ENCODE assay signal across 17 cellular contexts in genomic region chr13:99315186-99315585, GRCh38. TPM values are rescaled to one million over a fixed set of nuclear protein-coding genes. Genes with fewer than 3 reads are reported as not detected.
DNase-seq lines count a peak whose midpoint lies in the region; ATAC-seq and TF ChIP-seq lines count a peak whose summit lies in the region.
"Had no signal": no experiment of that assay in that cellular context is flagged by ENCODE, and none has a peak within 500 bp of the region (broad histone marks: within the 10 kb centered on the region; RNA-seq: fewer than 3 reads in every experiment).

No MANE protein-coding gene starts in this region.

- no peaks in the 10 kb centered on the region for H3K27me3 Mint-ChIP-seq in T-helper 2 cell treated with Interferon-gamma antibody and Interleukin-4, amounts not matched to agents 5 μg/mL and 100 μg/mL, for 36 hours (ENCODE audit: low read depth)
- H3K27me3 Mint-ChIP-seq in T-cell, result no peaks in the 10 kb centered on the region
- no peaks in the 10 kb centered on the region for H3K27me3 Mint-ChIP-seq in effector memory CD8-positive, alpha-beta T cell

- peak overlapping the region; percentile 76 for H3K4me3 Mint-ChIP-seq in T-helper 2 cell treated with Interferon-gamma antibody and Interleukin-4, amounts not matched to agents 5 μg/mL and 100 μg/mL, for 36 hours
- peak overlapping the region; percentile 60 to 76 (median 69) for H3K4me3 Mint-ChIP-seq in T-cell
- H3K4me3 Mint-ChIP-seq in effector memory CD8-positive, alpha-beta T cell, result peak overlapping the region; percentile 61 to 73
- H3K4me3 Mint-ChIP-seq: mesothelial cell of epicardium had no signal

- TF ChIP-seq EP300 in SK-N-SH (IDR thresholded peaks at IDR 0.05; ENCODE audit: borderline replicate concordance in 1 of 2, low read depth in 1 of 2, low read length in 1 of 2), result no peak

- H3F3A ChIP-seq in SK-N-SH (replicated peaks; ENCODE audit: insufficient read depth), result peaks cover 17% of the 10 kb centered on the region

- H3K9me2 ChIP-seq in SK-N-SH, result no peaks in the 10 kb centered on the region

- WGBS in SK-N-SH (ENCODE audit: low lambda C conversion rate), result 91% methylated on average over 6 of the region's 6 CpGs

- POLR2A ChIA-PET in T-cell (lab: Charles Lee) (interaction anchor here (0.6 to 1.9 kb wide), 12 partner anchors 9 to 169 kb away, joined by 3 to 31 read pairs (median 4); partner anchors contain the start of gene GPR18 (in 1 of the 2)), SK-N-SH (lab: Yijun Ruan, JAX) (no interaction called here)

- peaks cover 12 to 27% of the 10 kb centered on the region in 2 experiments for H3K4me1 ChIP-seq in SK-N-SH (ENCODE audit: control insufficient read depth in 1 of 2, insufficient read depth in 2 of 2, low read depth in 1 of 2, low read length in 1 of 2)

- H4K20me1 ChIP-seq in SK-N-SH (ENCODE audit: insufficient read depth), result no peaks in the 10 kb centered on the region

- no peaks in the 10 kb centered on the region; the same call in 1 of the 2 replicates for H3K79me2 ChIP-seq in SK-N-SH (ENCODE audit: insufficient read depth)

- peak overlapping the region in 14 of 21 experiments; percentile 1 to 87 (median 48) for H3K27ac ChIP-seq in skin epidermis
- no peak overlapping the region; a peak in 1 of 4 replicates for H3K27ac ChIP-seq in SK-N-SH (ENCODE audit: low read depth in 2 of 2, low read length in 1 of 2)
- H3K27ac ChIP-seq: KMS-11, pancreas had no signal

- H3K27ac Mint-ChIP-seq in T-helper 2 cell treated with Interferon-gamma antibody and Interleukin-4, amounts not matched to agents 5 μg/mL and 100 μg/mL, for 36 hours, result peak overlapping the region; percentile 93
- peak overlapping the region; percentile 95 to 96 for H3K27ac Mint-ChIP-seq in T-cell
- H3K27ac Mint-ChIP-seq in effector memory CD8-positive, alpha-beta T cell, result peak overlapping the region; percentile 85 to 86
- H3K27ac Mint-ChIP-seq: mesothelial cell of epicardium had no signal

- peaks cover 15 to 20% of the 10 kb centered on the region in 2 experiments for H3K36me3 ChIP-seq in SK-N-SH (replicated peaks in 1 of 2; ENCODE audit: control insufficient read depth in 1 of 2, insufficient read depth in 2 of 2, low read length in 1 of 2)
- H3K36me3 ChIP-seq: adrenal gland, pancreas had no signal

- TF ChIP-seq CTCF in SK-N-SH (IDR thresholded peaks at IDR 0.05), result no peak

- H3K4me2 ChIP-seq in SK-N-SH, result no peak overlapping the region
- H3K4me2 ChIP-seq: KMS-11 had no signal

- CTCF ChIA-PET in T-cell (lab: Charles Lee), result interaction anchor here in 1 of 2 donors (0.5 to 2.0 kb wide), 8 partner anchors 9 to 122 kb away, joined by 3 to 14 read pairs (median 6); no protein-coding TSS in a partner anchor
- CTCF ChIA-PET in SK-N-SH (lab: Yijun Ruan, JAX), result interaction anchor here (1.6 to 1.9 kb wide), 2 partner anchors 46 to 121 kb away, joined by 4 to 6 read pairs; no protein-coding TSS in a partner anchor

- H3K9me3 ChIP-seq in SK-N-SH, result no peaks in the 10 kb centered on the region
- H3K9me3 ChIP-seq: adrenal gland, pancreas had no signal

- no peak for TF ChIP-seq RAD21 in SK-N-SH (IDR thresholded peaks at IDR 0.05; ENCODE audit: low read length)

- peaks cover 38% of the 10 kb centered on the region for H3K36me3 Mint-ChIP-seq in T-helper 2 cell treated with Interferon-gamma antibody and Interleukin-4, amounts not matched to agents 5 μg/mL and 100 μg/mL, for 36 hours (ENCODE audit: low read depth)
- peaks cover 31% of the 10 kb centered on the region for H3K36me3 Mint-ChIP-seq in T-cell
- H3K36me3 Mint-ChIP-seq in effector memory CD8-positive, alpha-beta T cell (ENCODE audit: insufficient read depth), result peaks cover 24% of the 10 kb centered on the region

- peak in 3 of 4 experiments; percentile 8 to 24 (median 13) for ATAC-seq in T-cell (replicated peaks in 1 of 4)
- peak; percentile 16 for ATAC-seq in effector memory CD8-positive, alpha-beta T cell (replicated peaks)
- ATAC-seq in GM21528 (IDR thresholded peaks at IDR 0.05; ENCODE audit: low FRiP score, unreplicated experiment), result no peak
- ATAC-seq: pancreas, Right ventricle myocardium inferior had no signal

- H2AFZ ChIP-seq in SK-N-SH (ENCODE audit: low read depth), result no peak overlapping the region

- no peak overlapping the region for H3K9ac ChIP-seq in SK-N-SH
- H3K9ac ChIP-seq: KMS-11 had no signal

- peaks cover 60% of the 10 kb centered on the region for H3K4me1 Mint-ChIP-seq in T-helper 2 cell treated with Interferon-gamma antibody and Interleukin-4, amounts not matched to agents 5 μg/mL and 100 μg/mL, for 36 hours (ENCODE audit: low read depth)
- H3K4me1 Mint-ChIP-seq in T-cell, result peaks cover 78 to 85% (median 79%) of the 10 kb centered on the region in 3 donors
- peaks cover 48 to 56% of the 10 kb centered on the region in 2 donors for H3K4me1 Mint-ChIP-seq in effector memory CD8-positive, alpha-beta T cell (ENCODE audit: low read depth in 2 of 2)

- H3K4me3 ChIP-seq in skin epidermis (no peak overlapping the region), SK-N-SH (ENCODE audit: low read depth in 2 of 2, low read length in 1 of 2) (no peak overlapping the region)
- H3K4me3 ChIP-seq: adrenal gland, pancreas had no signal

- no peaks in the 10 kb centered on the region for H3K9me3 Mint-ChIP-seq in T-helper 2 cell treated with Interferon-gamma antibody and Interleukin-4, amounts not matched to agents 5 μg/mL and 100 μg/mL, for 36 hours
- no peaks in the 10 kb centered on the region for H3K9me3 Mint-ChIP-seq in T-cell
- no peaks in the 10 kb centered on the region for H3K9me3 Mint-ChIP-seq in effector memory CD8-positive, alpha-beta T cell
- H3K9me3 Mint-ChIP-seq: mesothelial cell of epicardium had no signal

- DNase-seq in T-helper 2 cell treated with Interferon-gamma antibody and Interleukin-4, amounts not matched to agents 5 μg/mL and 100 μg/mL, for 36 hours (ENCODE audit: low spot score), result no peak
- DNase-seq in T-helper 2 cell (no peak), T-cell (no peak), SK-N-SH (no peak), retina (no peak)
- no peak for DNase-seq in effector memory CD8-positive, alpha-beta T cell
- DNase-seq: 8988T; activated CD8-positive, alpha-beta memory T cell treated with anti-CD3 and anti-CD28 coated beads for 24 hours; NCI-H1417; NK-92 treated with Interleukin-12 subunit alpha and Interleukin-12 subunit beta, amount 100 ng/mL, for 24 hours; pancreas had no signal

- H3K27me3 ChIP-seq in SK-N-SH (ENCODE audit: insufficient read depth), result no peaks in the 10 kb centered on the region
- H3K27me3 ChIP-seq: adrenal gland, pancreas had no signal

TF ChIP-seq in SK-N-SH, 30 proteins besides CTCF, POLR2A, EP300 and RAD21:
- TF ChIP-seq USF2 (IDR thresholded peaks at IDR 0.05; ENCODE audit: borderline replicate concordance, low read depth, low read length), result no peak
- no peak for TF ChIP-seq TAF1 (IDR thresholded peaks at IDR 0.05; ENCODE audit: borderline replicate concordance, low read depth, low read length)
- TF ChIP-seq SIN3A (IDR thresholded peaks at IDR 0.05; ENCODE audit: borderline replicate concordance, low read depth, low read length), result no peak
- TF ChIP-seq PBX3 (IDR thresholded peaks at IDR 0.05), result no peak
- TF ChIP-seq ELF1 (IDR thresholded peaks at IDR 0.05), result no peak
- TF ChIP-seq CHD2 (IDR thresholded peaks at IDR 0.05; ENCODE audit: low read length, partially characterized antibody), result no peak
- no peak for TF ChIP-seq TCF12 (IDR thresholded peaks at IDR 0.05)
- no peak for TF ChIP-seq IRF3 (IDR thresholded peaks at IDR 0.05; ENCODE audit: low read depth, low read length)
- TF ChIP-seq NFIC (IDR thresholded peaks at IDR 0.05; ENCODE audit: borderline replicate concordance), result no peak
- TF ChIP-seq GABPA (IDR thresholded peaks at IDR 0.05; ENCODE audit: low read depth), result no peak
- no peak for TF ChIP-seq MEF2A (IDR thresholded peaks at IDR 0.05; ENCODE audit: borderline replicate concordance, low read depth)

RNA-seq across cellular contexts. Expression of gene GPR183, which starts 8.0 kb away (rescaled TPM):
- 100 to 1,000 TPM in 3 of 5 donors, 10 to 100 TPM in 2; 69.9 to 152 (median 100) TPM for total RNA-seq in T-cell
- polyA plus RNA-seq in SK-N-SH (2012; rRNA removed), result 0.07 and 0.10 TPM in 2 replicates
- 0.03 and 0.24 TPM in 2 replicates for polyA plus RNA-seq in SK-N-SH (2012; cell fraction: cytosol; rRNA removed)
- 0.10 TPM in 1 of 2 replicates, not detected in the other for polyA plus RNA-seq in SK-N-SH (2012; cell fraction: nucleus; rRNA removed)

RNA-seq across cellular contexts. Expression of gene GPR18, which starts 57.0 kb away (rescaled TPM):
- 10 to 100 TPM; 15.2 to 26.7 (median 16.7) TPM for total RNA-seq in T-cell
- polyA plus RNA-seq in SK-N-SH (2012; rRNA removed), result not detected in 2 replicates
- polyA plus RNA-seq in SK-N-SH (2012; cell fraction: cytosol; rRNA removed), result not detected in 2 replicates
- not detected in 2 replicates for polyA plus RNA-seq in SK-N-SH (2012; cell fraction: nucleus; rRNA removed)
- total RNA-seq: mesothelial cell of epicardium, Right ventricle myocardium inferior had no signal

Comparison
In these comparisons a context has a peak if more than half of its experiments do, and no peak if none do; other contexts are left out.
1. H3K27ac ChIP-seq: peak in skin epidermis (14 of 21); none in SK-N-SH (0 of 2).
2. Peak in every context shown above with its lines, with median percentiles within 50 percentile points of each other: H3K27ac Mint-ChIP-seq and H3K4me3 Mint-ChIP-seq.